8 cellular contexts compared by ENCODE assay signal in the genomic region with DNA sequence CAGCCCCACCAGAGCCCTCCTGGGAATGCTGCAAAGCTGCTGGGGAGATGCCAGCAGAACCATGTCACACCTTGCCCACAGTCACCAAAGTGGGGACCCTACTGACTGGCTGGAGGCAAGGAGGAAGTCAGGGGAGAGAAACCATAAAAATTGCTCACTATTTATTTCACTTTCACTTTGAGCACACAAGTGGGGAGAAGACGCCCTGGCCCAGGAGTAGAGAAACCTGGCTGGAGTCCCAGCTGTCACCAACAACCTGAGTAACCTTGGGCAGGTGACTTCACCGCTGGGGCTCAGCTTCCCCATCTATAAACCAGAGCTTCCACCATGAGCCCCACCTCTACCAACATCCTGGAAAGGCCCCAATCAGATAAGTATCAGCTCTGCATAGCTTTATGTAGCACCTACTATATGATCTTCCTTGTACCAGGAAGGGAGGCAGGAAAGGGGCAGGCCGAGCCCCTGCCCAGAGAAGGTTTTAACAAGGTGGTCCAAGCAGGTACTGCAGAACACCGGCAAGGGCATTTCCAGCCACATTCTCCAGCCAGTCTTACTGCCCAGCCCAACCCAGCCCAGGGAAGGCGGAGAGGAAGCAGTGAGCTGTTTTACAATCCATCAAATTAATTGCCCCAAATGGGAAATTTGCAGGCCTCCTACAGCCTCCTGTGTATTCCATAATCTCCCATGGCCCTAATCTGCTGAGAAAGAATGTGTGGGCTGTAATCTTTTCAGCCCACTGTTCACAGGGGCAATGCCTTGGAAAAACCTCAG. TPM values are rescaled to one million over a fixed set of nuclear protein-coding genes. Genes with fewer than 3 reads are reported as not detected.
DNase-seq lines count a peak whose midpoint lies in the region; ATAC-seq and TF ChIP-seq lines count a peak whose summit lies in the region.

No MANE protein-coding gene starts in this region.

- POLR2A ChIA-PET in A673 (lab: Charles Lee; ENCODE audit: low non-redundant PET), result no interaction called here

- H3K9me3 ChIP-seq in A673 (ENCODE audit: low read depth, low read length, poor library complexity, severe bottlenecking) (no peaks in the 10 kb centered on the region), WERI-Rb-1 (ENCODE audit: severe bottlenecking) (no peaks in the 10 kb centered on the region)

- ATAC-seq in GM19035 (IDR thresholded peaks at IDR 0.05; ENCODE audit: unreplicated experiment) (peak; percentile 96), HG03108 (IDR thresholded peaks at IDR 0.05; ENCODE audit: unreplicated experiment) (peak; percentile 96)

- CTCF ChIA-PET in A673 (lab: Charles Lee), result no interaction called here

- TF ChIP-seq CTCF in A673 (conservative IDR thresholded peaks at IDR 0.05; ENCODE audit: low read depth, low read length), result no peak
- TF ChIP-seq CTCF in WERI-Rb-1 (IDR thresholded peaks at IDR 0.05; ENCODE audit: low read depth, low read length), result no peak

- H3K4me3 ChIP-seq in A673 (ENCODE audit: low read depth, low read length, poor library complexity, severe bottlenecking) (no peak overlapping the region), WERI-Rb-1 (ENCODE audit: low read depth, low read length) (no peak overlapping the region)

- no TSS peak for BruUV-seq in A673 (replicated peaks; lab: Mats Ljungman, UMichigan)

- peak; percentile 3 for DNase-seq in A673 (ENCODE audit: low spot score)
- peak; percentile 81 for DNase-seq in WERI-Rb-1
- no peak for DNase-seq in epithelial cell of prostate (ENCODE audit: low read depth, low spot score)
- peak; percentile 37 to 43 for DNase-seq in stimulated activated CD4-positive, alpha-beta T cell treated with anti-CD3 and anti-CD28 coated beads, Interleukin-4, amount 100 ng/mL, for 48 hours (ENCODE audit: low read depth in 2 of 2)
- DNase-seq in NCI-H2227 treated with DMSO at 0.1 percent for 48 hours (lab: John Stamatoyannopoulos, UW), result no peak
- no peak for DNase-seq in posterior vena cava (ENCODE audit: low spot score)

- intact Hi-C loops in A673 (cut with micrococcal nuclease; ENCODE audit: unreplicated experiment), result no loop called here
- intact Hi-C loops in posterior vena cava (cut with DNase I), result loop anchor here in 1 of 2 donors (5.0 kb wide), 1 partner anchor 1011 kb away; no protein-coding TSS in a partner anchor

- no peaks in the 10 kb centered on the region for H3K36me3 ChIP-seq in A673 (ENCODE audit: insufficient read depth, low read length, poor library complexity, severe bottlenecking)
- peaks cover 29% of the 10 kb centered on the region for H3K36me3 ChIP-seq in WERI-Rb-1

- H3K27me3 ChIP-seq in A673 (replicated peaks; ENCODE audit: insufficient read depth, low read depth, low read length, poor library complexity) (no peaks in the 10 kb centered on the region), WERI-Rb-1 (ENCODE audit: insufficient read depth, low read depth, severe bottlenecking) (no peaks in the 10 kb centered on the region)

- no peak overlapping the region for H3K27ac ChIP-seq in A673 (ENCODE audit: low read depth, low read length, poor library complexity, severe bottlenecking)
- peak overlapping the region; percentile 72 for H3K27ac ChIP-seq in WERI-Rb-1
- H3K27ac ChIP-seq in epithelial cell of prostate, result peak overlapping the region; percentile 5

- H3K4me1 ChIP-seq in A673 (ENCODE audit: insufficient read depth, low read length, poor library complexity, severe bottlenecking), result no peaks in the 10 kb centered on the region

RNA-seq across cellular contexts. Expression of a gene that starts 27.6 kb away (rescaled TPM):
- total RNA-seq in A673 (2021) (1.7 and 5.4 TPM in 2 replicates), posterior vena cava (10 to 100 TPM in 1 of 2 donors, 1 to 10 TPM in 1; 9.0 to 10.7 TPM)

Comparison
In these comparisons a context has a peak if more than half of its experiments do, and no peak if none do; other contexts are left out.
1. DNase-seq: peak in A673 (single experiment), WERI-Rb-1 (single experiment) and stimulated activated CD4-positive, alpha-beta T cell treated with anti-CD3 and anti-CD28 coated beads, Interleukin-4, amount 100 ng/mL, for 48 hours (2 of 2); none in epithelial cell of prostate (single experiment), NCI-H2227 treated with DMSO at 0.1 percent for 48 hours (single experiment) and posterior vena cava (single experiment).